26 cellular contexts compared by ENCODE assay signal in genomic region chr5:3033033-3033755, GRCh38.
A peak's percentile ranks its signal among the peaks of the same experiment; 100 is the strongest.
DNase-seq lines count a peak whose midpoint lies in the region; ATAC-seq lines count a peak whose summit lies in the region.
"Had no signal": no experiment of that assay in that cellular context is flagged by ENCODE, and none has a peak within 500 bp of the region (broad histone marks: within the 10 kb centered on the region; RNA-seq: fewer than 3 reads in every experiment).

No MANE protein-coding gene starts in this region.

- no peak overlapping the region for H3K27ac Mint-ChIP-seq in activated CD4-positive, alpha-beta memory T cell treated with anti-CD3 and anti-CD28 coated beads, Interleukin-2, amount 10 ng/mL, durations not matched to agents 7 days and 5 days
- H3K27ac Mint-ChIP-seq: CD8-positive, alpha-beta memory T cell had no signal

- no peak for ATAC-seq in Right ventricle myocardium superior (ENCODE audit: poor library complexity)
- ATAC-seq: HepG2, K562 had no signal

- POLR2A ChIA-PET in activated CD4-positive, alpha-beta memory T cell treated with anti-CD3 and anti-CD28 coated beads, Interleukin-2, amount 10 ng/mL, durations not matched to agents 7 days and 5 days (lab: Charles Lee) = no interaction called here

- H3K9me3 Mint-ChIP-seq in activated CD4-positive, alpha-beta memory T cell treated with anti-CD3 and anti-CD28 coated beads, Interleukin-2, amount 10 ng/mL, durations not matched to agents 7 days and 5 days = peaks cover 21% of the 10 kb centered on the region

- H3K36me3 Mint-ChIP-seq in activated CD4-positive, alpha-beta memory T cell treated with anti-CD3 and anti-CD28 coated beads, Interleukin-2, amount 10 ng/mL, durations not matched to agents 7 days and 5 days (ENCODE audit: low read depth) = no peaks in the 10 kb centered on the region
- H3K36me3 Mint-ChIP-seq: CD8-positive, alpha-beta memory T cell had no signal

- no peak overlapping the region for H3K4me3 Mint-ChIP-seq in activated CD4-positive, alpha-beta memory T cell treated with anti-CD3 and anti-CD28 coated beads, Interleukin-2, amount 10 ng/mL, durations not matched to agents 7 days and 5 days
- H3K4me3 Mint-ChIP-seq: CD8-positive, alpha-beta memory T cell had no signal

- intact Hi-C loops in Right ventricle myocardium superior (cut with DNase I) = no loop called here

- H3K27me3 Mint-ChIP-seq in activated CD4-positive, alpha-beta memory T cell treated with anti-CD3 and anti-CD28 coated beads, Interleukin-2, amount 10 ng/mL, durations not matched to agents 7 days and 5 days = no peaks in the 10 kb centered on the region

- H3K4me1 Mint-ChIP-seq in activated CD4-positive, alpha-beta memory T cell treated with anti-CD3 and anti-CD28 coated beads, Interleukin-2, amount 10 ng/mL, durations not matched to agents 7 days and 5 days = no peaks in the 10 kb centered on the region
- H3K4me1 Mint-ChIP-seq: CD8-positive, alpha-beta memory T cell had no signal

- DNase-seq in DMS153 (lab: John Stamatoyannopoulos, UW) = peak; percentile 50
- DNase-seq in NCI-H1092 treated with DMSO at 0.1 percent for 48 hours (lab: John Stamatoyannopoulos, UW) = peak; percentile 40
- DNase-seq in NCI-H345 treated with DMSO at 0.1 percent for 48 hours (lab: John Stamatoyannopoulos, UW; ENCODE audit: unreplicated experiment) = peak; percentile 32
- DNase-seq in left kidney (ENCODE audit: low read depth, low spot score) = peak; percentile 74
- DNase-seq in activated T-cell treated with anti-CD3 and anti-CD28 coated beads, Interleukin-2, amount 50 U/mL, for 48 hours = no peak
- DNase-seq in Right ventricle myocardium superior = no peak
- DNase-seq in activated CD4-positive, alpha-beta memory T cell treated with anti-CD3 and anti-CD28 coated beads, Interleukin-2, amount 10 ng/mL, durations not matched to agents 7 days and 5 days = no peak
- DNase-seq in activated effector memory CD4-positive, alpha-beta T cell treated with Interleukin-2 at 50 U/mL for 16 hours = no peak
- DNase-seq: AML-193; C1 segment of cervical spinal cord; Calu3; CD8-positive, alpha-beta memory T cell; DMS79; H7; MM.1S; NCI-H1105; NCI-H1694; NCI-H2171 treated with DMSO at 0.1 percent for 48 hours; NCI-H446 treated with DMSO at 0.1 percent for 48 hours; NCI-H69; NK-92 treated with Interleukin-12 subunit alpha and Interleukin-12 subunit beta, amount 100 ng/mL, for 24 hours; SIG-M5; SK-N-SH; T-helper 2 cell had no signal

- CTCF ChIA-PET in activated CD4-positive, alpha-beta memory T cell treated with anti-CD3 and anti-CD28 coated beads, Interleukin-2, amount 10 ng/mL, durations not matched to agents 7 days and 5 days (lab: Charles Lee) = no interaction called here

Comparison
In these comparisons a context has a peak if more than half of its experiments do, and no peak if none do; other contexts are left out.
1. DNase-seq: peak in DMS153 (single experiment), NCI-H1092 treated with DMSO at 0.1 percent for 48 hours (single experiment), NCI-H345 treated with DMSO at 0.1 percent for 48 hours (single experiment) and left kidney (single experiment); none in activated T-cell treated with anti-CD3 and anti-CD28 coated beads, Interleukin-2, amount 50 U/mL, for 48 hours (0 of 2), Right ventricle myocardium superior (single experiment), activated CD4-positive, alpha-beta memory T cell treated with anti-CD3 and anti-CD28 coated beads, Interleukin-2, amount 10 ng/mL, durations not matched to agents 7 days and 5 days (single experiment) and activated effector memory CD4-positive, alpha-beta T cell treated with Interleukin-2 at 50 U/mL for 16 hours (single experiment).